1 cellular context compared by ENCODE assay signal in the genomic region with DNA sequence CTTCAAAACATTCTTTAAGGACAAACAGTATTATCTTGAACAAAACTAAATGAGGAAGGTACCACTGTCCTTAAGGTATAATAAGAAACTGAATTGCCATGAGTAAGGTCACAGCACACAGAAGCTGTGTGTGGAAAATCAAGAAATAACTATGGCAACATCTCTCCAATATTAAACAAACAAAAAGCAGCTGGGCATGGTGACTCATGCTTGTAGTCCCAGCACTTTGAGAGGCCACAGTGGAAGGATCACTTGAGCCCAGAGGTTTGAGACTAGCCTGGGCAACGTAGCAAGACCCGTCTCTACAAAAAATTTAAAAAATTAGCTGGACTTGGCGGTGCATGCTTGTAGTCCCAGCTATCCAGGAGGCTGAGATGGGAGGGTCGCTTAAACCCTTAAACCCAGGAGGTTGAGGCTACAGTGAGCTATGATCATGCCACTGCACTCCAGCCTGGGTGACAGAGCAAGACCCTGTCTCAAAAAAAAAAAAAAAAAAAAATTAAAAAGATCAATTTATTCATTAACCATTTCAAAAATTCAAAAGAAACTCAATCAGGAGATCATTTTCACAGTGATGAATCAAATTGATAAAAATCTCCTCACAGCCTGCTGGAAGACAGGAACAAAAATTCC.
TF ChIP-seq lines count a peak whose summit lies in the region.

No MANE protein-coding gene starts in this region.

TF ChIP-seq in IMR-90, 13 proteins besides CTCF, POLR2A, EP300 and RAD21 (continued from another document):
- no peak for TF ChIP-seq MXI1 (IDR thresholded peaks at IDR 0.05; ENCODE audit: borderline replicate concordance, low read depth, low read length)
- TF ChIP-seq SMC3 (IDR thresholded peaks at IDR 0.05; ENCODE audit: low read depth, low read length) = no peak
- no peak for TF ChIP-seq RFX5 (IDR thresholded peaks at IDR 0.05; ENCODE audit: low read depth, low read length)
- no peak for TF ChIP-seq MAZ (IDR thresholded peaks at IDR 0.05; ENCODE audit: borderline replicate concordance, low read depth, low read length)
